In genomic region chr10:44864637-44865288, GRCh38 we compare ENCODE assay signal across 8 cellular contexts. TPM values are rescaled to one million over a fixed set of nuclear protein-coding genes. Genes with fewer than 3 reads are reported as not detected.
A peak's percentile ranks its signal among the peaks of the same experiment; 100 is the strongest.
DNase-seq lines count a peak whose midpoint lies in the region; ATAC-seq and TF ChIP-seq lines count a peak whose summit lies in the region.

No MANE protein-coding gene starts in this region.

- H3K4me3 Mint-ChIP-seq in nephron progenitor cell = peak overlapping the region; percentile 81

- peaks cover 6% of the 10 kb centered on the region for H3K36me3 Mint-ChIP-seq in nephron progenitor cell (ENCODE audit: low read depth)

- peaks cover 39% of the 10 kb centered on the region for H3K27me3 Mint-ChIP-seq in nephron progenitor cell (ENCODE audit: low read depth, poor library complexity)

- H3K4me3 ChIP-seq in Jurkat, Clone E6-1 (ENCODE audit: low read length) = peak overlapping the region; percentile 55

- peak; percentile 84 for ATAC-seq in GM21717 (IDR thresholded peaks at IDR 0.05; ENCODE audit: unreplicated experiment)
- peak; percentile 88 for ATAC-seq in stimulated activated naive CD8-positive, alpha-beta T cell treated with anti-CD3 and anti-CD28 coated beads, Interleukin-15, Interleukin-2, amounts not matched to agents 100 U/mL and 50 U/mL, for 24 hours

- peak overlapping the region; percentile 92 for H3K27ac Mint-ChIP-seq in nephron progenitor cell

- peaks cover 18% of the 10 kb centered on the region for H3K9me3 Mint-ChIP-seq in nephron progenitor cell

- peak; percentile 91 for TF ChIP-seq CTCF in nephron progenitor cell (IDR thresholded peaks at IDR 0.05)

- H3K4me1 Mint-ChIP-seq in nephron progenitor cell = peaks cover 54% of the 10 kb centered on the region

- DNase-seq in DMS153 (lab: John Stamatoyannopoulos, UW) (peak; percentile 67), RPMI7951 (ENCODE audit: low read depth) (peak; percentile 72), fibroblast of the conjunctiva (ENCODE audit: low read depth) (peak; percentile 55), nephron progenitor cell (peak; percentile 99)
- peak; percentile 66 for DNase-seq in Jurkat, Clone E6-1 (ENCODE audit: low read depth, low spot score)
- DNase-seq in activated effector memory CD4-positive, alpha-beta T cell treated with anti-CD3 and anti-CD28 coated beads, Interleukin-2, amount 50 U/mL, for 16 hours = peak; percentile 93
- DNase-seq in stimulated activated naive CD8-positive, alpha-beta T cell treated with anti-CD3 and anti-CD28 coated beads, Interleukin-15, Interleukin-2, amounts not matched to agents 100 U/mL and 50 U/mL, for 24 hours = peak; percentile 90

RNA-seq across cellular contexts. Expression of gene TMEM72, which starts 46.4 kb away (rescaled TPM):
- polyA plus RNA-seq in Jurkat, Clone E6-1 (2012; ENCODE audit: insufficient read depth, insufficient read length) = not detected
- not detected in 2 replicates for total RNA-seq in RPMI7951 (2014; rRNA removed; shearing (Covaris generic))

Comparison
In these comparisons a context has a peak if more than half of its experiments do, and no peak if none do; other contexts are left out.
1. Peak in every context shown above with its lines: DNase-seq, ATAC-seq and H3K4me3 ChIP-seq.